Comparison of ENCODE assay signal across 9 cellular contexts in genomic region chr19:2507109-2507508, GRCh38. TPM values are rescaled to one million over a fixed set of nuclear protein-coding genes. Genes with fewer than 3 reads are reported as not detected.
DNase-seq lines count a peak whose midpoint lies in the region; ATAC-seq and TF ChIP-seq lines count a peak whose summit lies in the region.
"Had no signal": no experiment of that assay in that cellular context is flagged by ENCODE, and none has a peak within 500 bp of the region (broad histone marks: within the 10 kb centered on the region; RNA-seq: fewer than 3 reads in every experiment).

No MANE protein-coding gene starts in this region.

- no peaks in the 10 kb centered on the region for H3K9me3 Mint-ChIP-seq in activated naive CD4-positive, alpha-beta T cell treated with anti-CD3 and anti-CD28 coated beads for 36 hours

- no peak for TF ChIP-seq CTCF in brain microvascular endothelial cell (IDR thresholded peaks at IDR 0.05; ENCODE audit: low read depth, low read length, missing control alignments)

- H3K4me3 Mint-ChIP-seq in activated naive CD4-positive, alpha-beta T cell treated with anti-CD3 and anti-CD28 coated beads for 36 hours: peak overlapping the region; percentile 39

- peak overlapping the region; percentile 55 for H3K27ac ChIP-seq in brain microvascular endothelial cell

- H3K4me1 Mint-ChIP-seq in activated naive CD4-positive, alpha-beta T cell treated with anti-CD3 and anti-CD28 coated beads for 36 hours (ENCODE audit: low read depth): peaks cover 26% of the 10 kb centered on the region

- ATAC-seq in HG03045 (IDR thresholded peaks at IDR 0.05; ENCODE audit: unreplicated experiment) (no peak), GM21390 (IDR thresholded peaks at IDR 0.05; ENCODE audit: unreplicated experiment) (no peak)

- H3K27me3 ChIP-seq in brain microvascular endothelial cell (replicated peaks): no peaks in the 10 kb centered on the region

- intact Hi-C loops in activated naive CD4-positive, alpha-beta T cell treated with anti-CD3 and anti-CD28 coated beads for 36 hours (cut with micrococcal nuclease): loop anchor here (1.0 kb wide), 2 partner anchors 29 to 36 kb away; no protein-coding TSS in a partner anchor

- peak; percentile 75 for DNase-seq in activated naive CD4-positive, alpha-beta T cell treated with anti-CD3 and anti-CD28 coated beads for 36 hours
- no peak for DNase-seq in activated naive CD4-positive, alpha-beta T cell treated with anti-CD3 and anti-CD28 coated beads, Interleukin-2, amount 50 U/mL, for 16 hours
- DNase-seq in NCI-H526 treated with DMSO at 0.1 percent for 48 hours (lab: John Stamatoyannopoulos, UW): peak; percentile 9
- peak; percentile 60 for DNase-seq in brain microvascular endothelial cell
- DNase-seq in myocyte (ENCODE audit: low read depth): peak; percentile 54
- no peak for DNase-seq in erythroblast (lab: John Stamatoyannopoulos, UW)

- H3K4me3 ChIP-seq in brain microvascular endothelial cell (ENCODE audit: low read depth, low read length): no peak overlapping the region
- H3K4me3 ChIP-seq: skin epidermis had no signal

- peaks cover 2% of the 10 kb centered on the region for H3K27me3 Mint-ChIP-seq in activated naive CD4-positive, alpha-beta T cell treated with anti-CD3 and anti-CD28 coated beads for 36 hours (ENCODE audit: low read depth)

- CTCF ChIA-PET in activated naive CD4-positive, alpha-beta T cell treated with anti-CD3 and anti-CD28 coated beads for 36 hours (lab: Charles Lee): interaction anchor here (0.6 kb wide), 1 partner anchor 458 kb away, joined by 3 read pairs; no protein-coding TSS in a partner anchor

- in situ Hi-C loops in brain microvascular endothelial cell (cut with HindIII; ENCODE audit: low pct_ligation_motif_present, low sequenced_read_pairs): no loop called here

- no peak overlapping the region for H3K27ac Mint-ChIP-seq in activated naive CD4-positive, alpha-beta T cell treated with anti-CD3 and anti-CD28 coated beads for 36 hours

- no peaks in the 10 kb centered on the region for H3K36me3 Mint-ChIP-seq in activated naive CD4-positive, alpha-beta T cell treated with anti-CD3 and anti-CD28 coated beads for 36 hours (ENCODE audit: low read depth)

- H3K36me3 ChIP-seq in brain microvascular endothelial cell (replicated peaks): no peaks in the 10 kb centered on the region

- TF ChIP-seq POLR2A in erythroblast (IDR thresholded peaks at IDR 0.05; ENCODE audit: low read length): no peak

RNA-seq across cellular contexts. Expression of gene GADD45B, which starts 31.2 kb away (rescaled TPM):
- 100 to 1,000 TPM; 107 to 112 TPM for total RNA-seq in activated naive CD4-positive, alpha-beta T cell treated with anti-CD3 and anti-CD28 coated beads for 36 hours
- 8.6 and 16.9 TPM in 2 replicates for total RNA-seq in myocyte
- polyA plus RNA-seq in myocyte (2012): 144 TPM

RNA-seq across cellular contexts. Expression of gene LMNB2, which starts 50.4 kb away (rescaled TPM):
- total RNA-seq in activated naive CD4-positive, alpha-beta T cell treated with anti-CD3 and anti-CD28 coated beads for 36 hours: 100 to 1,000 TPM in 1 of 2 experiments, 10 to 100 TPM in 1; 97.7 to 101 TPM
- 30.7 and 34.3 TPM in 2 replicates for total RNA-seq in myocyte
- 20.6 TPM for polyA plus RNA-seq in myocyte (2012)

Comparison
In these comparisons a context has a peak if more than half of its experiments do, and no peak if none do; other contexts are left out.
1. DNase-seq: peak in activated naive CD4-positive, alpha-beta T cell treated with anti-CD3 and anti-CD28 coated beads for 36 hours (single experiment), NCI-H526 treated with DMSO at 0.1 percent for 48 hours (single experiment), brain microvascular endothelial cell (single experiment) and myocyte (single experiment); none in activated naive CD4-positive, alpha-beta T cell treated with anti-CD3 and anti-CD28 coated beads, Interleukin-2, amount 50 U/mL, for 16 hours (single experiment) and erythroblast (0 of 2).